25 cellular contexts compared by ENCODE assay signal in genomic region chr3:13455644-13456043, GRCh38. TPM values are rescaled to one million over a fixed set of nuclear protein-coding genes. Genes with fewer than 3 reads are reported as not detected.
DNase-seq lines count a peak whose midpoint lies in the region; ATAC-seq, FAIRE-seq and TF ChIP-seq lines count a peak whose summit lies in the region.
"Had no signal": no experiment of that assay in that cellular context is flagged by ENCODE, and none has a peak within 500 bp of the region (broad histone marks: within the 10 kb centered on the region; RNA-seq: fewer than 3 reads in every experiment).

No MANE protein-coding gene starts in this region.

- no peaks in the 10 kb centered on the region for H3K36me3 ChIP-seq in mammary epithelial cell (ENCODE audit: insufficient read depth, low read length)
- H3K36me3 ChIP-seq in keratinocyte (ENCODE audit: control insufficient read depth in 2 of 2, extremely low read depth in 1 of 2, insufficient read depth in 2 of 2, low read length in 2 of 2) = no peaks in the 10 kb centered on the region
- H3K36me3 ChIP-seq: BLaER1, SJCRH30 had no signal

- no TSS peak for BruUV-seq in mammary epithelial cell (replicated peaks; lab: Mats Ljungman, UMichigan)

- H3K4me1 ChIP-seq in mammary epithelial cell (ENCODE audit: insufficient read depth, low read length) (peaks cover 10% of the 10 kb centered on the region), keratinocyte (ENCODE audit: control insufficient read depth, extremely low read depth, insufficient read depth, low read length) (peaks cover 11% of the 10 kb centered on the region)

- peaks cover 2% of the 10 kb centered on the region for H3K9me1 ChIP-seq in keratinocyte (ENCODE audit: control insufficient read depth, extremely low read depth, insufficient read depth, low read length)

- no peak for TF ChIP-seq CTCF in RWPE1 (conservative IDR thresholded peaks at IDR 0.05; ENCODE audit: low read depth)
- no peak for TF ChIP-seq CTCF in mammary epithelial cell (conservative IDR thresholded peaks at IDR 0.05 in 1 of 2, IDR thresholded peaks at IDR 0.05 in 1 of 2; ENCODE audit: extremely low read depth in 1 of 2, insufficient read depth in 1 of 2, low read depth in 1 of 2, low read length in 2 of 2)
- TF ChIP-seq CTCF in keratinocyte (optimal IDR thresholded peaks at IDR 0.05 in 1 of 3, IDR thresholded peaks at IDR 0.05 in 1 of 3, conservative IDR thresholded peaks at IDR 0.05 in 1 of 3; ENCODE audit: extremely low read depth in 1 of 3, insufficient read depth in 2 of 3, low read length in 3 of 3) = no peak

- POLR2A ChIA-PET in RWPE1 (lab: Yijun Ruan, JAX; ENCODE audit: low non-redundant PET) = no interaction called here

- ATAC-seq in HG03095 (IDR thresholded peaks at IDR 0.05; ENCODE audit: unreplicated experiment) (no peak), Right ventricle myocardium superior (ENCODE audit: poor library complexity) (no peak)
- ATAC-seq: GM23338 had no signal

- no peak for FAIRE-seq in keratinocyte (lab: Jason Lieb, UNC)
- FAIRE-seq: A204.1, GM12892, GM18507, HTR-8/SVneo had no signal

- H2AFZ ChIP-seq in mammary epithelial cell (ENCODE audit: low read depth, low read length) (peak overlapping the region; percentile 65), keratinocyte (ENCODE audit: control insufficient read depth, low read length) (peak overlapping the region; percentile 91)
- H2AFZ ChIP-seq: GM23338, PC-9 had no signal

- CTCF ChIA-PET in RWPE1 (lab: Yijun Ruan, JAX) = no interaction called here
- CTCF ChIA-PET in mammary epithelial cell (lab: Charles Lee; ENCODE audit: low non-redundant PET) = interaction anchor here (0.5 to 0.8 kb wide), 2 partner anchors 24 to 42 kb away, joined by 3 to 16 read pairs; no protein-coding TSS in a partner anchor

- 89% methylated on average over 6 of the region's 6 CpGs for WGBS in mammary epithelial cell (ENCODE audit: low coverage, missing lambda C conversion rate)

- no peak overlapping the region for H3K4me3 ChIP-seq in mammary epithelial cell (replicated peaks in 1 of 3; ENCODE audit: insufficient read depth in 1 of 3, low read depth in 2 of 3, low read length in 3 of 3)
- H3K4me3 ChIP-seq in keratinocyte (ENCODE audit: control insufficient read depth in 2 of 3, extremely low read depth in 1 of 3, insufficient read depth in 2 of 3, low read depth in 1 of 3, low read length in 3 of 3) = peak overlapping the region in 1 of 3 experiments; percentile 13
- H3K4me3 ChIP-seq: BLaER1, GM23338, PC-9, SJCRH30 had no signal

- peak; percentile 15 for DNase-seq in EH (ENCODE audit: low read depth)
- DNase-seq in RWPE1 (ENCODE audit: low spot score) = no peak
- DNase-seq in mammary epithelial cell = no peak
- no peak for DNase-seq in keratinocyte (ENCODE audit: low read depth, low spot score)
- no peak for DNase-seq in activated CD8-positive, alpha-beta memory T cell treated with anti-CD3 and anti-CD28 coated beads, Interleukin-2, amount 50 U/mL, for 4 hours
- no peak for DNase-seq in kidney glomerular epithelial cell (lab: John Stamatoyannopoulos, UW)
- no peak for DNase-seq in Right ventricle myocardium superior
- DNase-seq: CD4-positive, alpha-beta memory T cell; DMS153; NCI-H1417; NCI-H187; NCI-H2107; NCI-H2227 treated with DMSO at 0.1 percent for 48 hours; NCI-H510A treated with DMSO at 0.1 percent for 48 hours; NCI-H82; SW 1271 had no signal

- H3K27me3 ChIP-seq in mammary epithelial cell (ENCODE audit: insufficient read depth, low read length) (no peaks in the 10 kb centered on the region), keratinocyte (ENCODE audit: control insufficient read depth, extremely low read depth, insufficient read depth, low read length) (no peaks in the 10 kb centered on the region)
- H3K27me3 ChIP-seq: BLaER1, SJCRH30 had no signal

- intact Hi-C loops in mammary epithelial cell (cut with micrococcal nuclease) (no loop called here), Right ventricle myocardium superior (cut with DNase I) (no loop called here)

- in situ Hi-C loops in mammary epithelial cell (cut with MboI; ENCODE audit: low sequenced_read_pairs in 2 of 2) = loop anchor here in 1 of 2 donors (10.0 kb wide), 1 partner anchor 371 kb away; no protein-coding TSS in a partner anchor

- peak overlapping the region; percentile 67 for H3K27ac ChIP-seq in RWPE1
- H3K27ac ChIP-seq in mammary epithelial cell (ENCODE audit: insufficient read depth, low read depth, low read length) = peak overlapping the region; percentile 16
- peak overlapping the region; percentile 66 for H3K27ac ChIP-seq in keratinocyte (ENCODE audit: control insufficient read depth, insufficient read depth, low read length)
- H3K27ac ChIP-seq: BLaER1, PC-9, SJCRH30 had no signal

- peak overlapping the region; percentile 67 for H3K4me2 ChIP-seq in mammary epithelial cell (ENCODE audit: insufficient read depth, low read depth, low read length)
- H3K4me2 ChIP-seq in keratinocyte (ENCODE audit: control insufficient read depth, extremely low read depth, insufficient read depth, low read depth, low read length) = peak overlapping the region; percentile 63
- H3K4me2 ChIP-seq: BLaER1, GM23338 had no signal

- H3K79me2 ChIP-seq in mammary epithelial cell (ENCODE audit: insufficient read depth, low read length) = no peaks in the 10 kb centered on the region
- no peaks in the 10 kb centered on the region for H3K79me2 ChIP-seq in keratinocyte (ENCODE audit: control insufficient read depth, insufficient read depth, low read length)

- H3K9me3 ChIP-seq in mammary epithelial cell (replicated peaks; ENCODE audit: insufficient read depth, low read length) (no peaks in the 10 kb centered on the region), keratinocyte (ENCODE audit: control insufficient read depth, low read depth, low read length) (no peaks in the 10 kb centered on the region)
- H3K9me3 ChIP-seq: BLaER1, SJCRH30 had no signal

- dilution Hi-C loops in mammary epithelial cell (cut with HindIII; ENCODE audit: low sequenced_read_pairs) = no loop called here
- dilution Hi-C loops in keratinocyte (cut with MboI; ENCODE audit: extremely low pct_ligation_motif_present, low sequenced_read_pairs) = no loop called here

- H4K20me1 ChIP-seq in mammary epithelial cell (ENCODE audit: insufficient read depth, low read length) (no peaks in the 10 kb centered on the region), keratinocyte (ENCODE audit: control insufficient read depth, extremely low read depth, insufficient read depth, low read length) (no peaks in the 10 kb centered on the region)
- H4K20me1 ChIP-seq: BLaER1 had no signal

- H3K9ac ChIP-seq in mammary epithelial cell (ENCODE audit: insufficient read depth, low read length) (no peak overlapping the region), keratinocyte (ENCODE audit: control insufficient read depth, extremely low read depth, insufficient read depth, low read length) (peak overlapping the region; percentile 35)
- H3K9ac ChIP-seq: BLaER1 had no signal

RNA-seq across cellular contexts. Expression of gene HDAC11, which starts 24.5 kb away (rescaled TPM):
- total RNA-seq in mammary epithelial cell (10 to 100 TPM; 17.2 to 17.7 TPM), Right ventricle myocardium superior (40.7 TPM)
- polyA plus RNA-seq in mammary epithelial cell (8.5 TPM), keratinocyte (9.8 to 16.6 TPM (median 12.6 TPM) in 3 replicates)
- polyA minus RNA-seq in mammary epithelial cell (7.9 TPM), keratinocyte (6.7 to 18.3 TPM (median 9.3 TPM) in 3 replicates)
- 2.7 TPM for polyA plus RNA-seq in keratinocyte (2011; ENCODE audit: low read depth)
- 9.8 and 17.3 TPM in 2 replicates for polyA plus RNA-seq in keratinocyte (2011; cell fraction: cytosol; rRNA removed)
- 12.8 and 15.6 TPM in 2 replicates for polyA plus RNA-seq in keratinocyte (2011; cell fraction: nucleus; rRNA removed)
- 13.6 and 18.2 TPM in 2 replicates for polyA plus RNA-seq in keratinocyte (2012; ENCODE audit: low replicate concordance)
- 18.4 TPM for polyA minus RNA-seq in keratinocyte (2011; cell fraction: cytosol; rRNA and poly(A)+ RNA removed)
- polyA minus RNA-seq in keratinocyte (2011; cell fraction: nucleus; rRNA and poly(A)+ RNA removed) = 6.1 and 8.8 TPM in 2 replicates

RNA-seq across cellular contexts. Expression of gene NUP210, which starts 35.5 kb away (rescaled TPM):
- total RNA-seq in mammary epithelial cell (under 1 TPM; 0.14 to 0.83 TPM), Right ventricle myocardium superior (2.7 TPM)
- polyA plus RNA-seq in mammary epithelial cell (0.10 TPM), keratinocyte (0.01 to 0.05 TPM (median 0.03 TPM) in 3 replicates)
- polyA minus RNA-seq in mammary epithelial cell (not detected), keratinocyte (0.10 to 0.13 TPM in 2 of 3 replicates, not detected in the other)
- 0.04 TPM for polyA plus RNA-seq in keratinocyte (2011; ENCODE audit: low read depth)
- 0.01 TPM in 1 of 2 replicates, not detected in the other for polyA plus RNA-seq in keratinocyte (2011; cell fraction: cytosol; rRNA removed)
- polyA plus RNA-seq in keratinocyte (2011; cell fraction: nucleus; rRNA removed) = 0.03 and 0.04 TPM in 2 replicates
- polyA plus RNA-seq in keratinocyte (2012; ENCODE audit: low replicate concordance) = 0.04 TPM in 1 of 2 replicates, not detected in the other
- polyA minus RNA-seq in keratinocyte (2011; cell fraction: cytosol; rRNA and poly(A)+ RNA removed) = 1.2 TPM
- polyA minus RNA-seq in keratinocyte (2011; cell fraction: nucleus; rRNA and poly(A)+ RNA removed) = 0.11 and 0.23 TPM in 2 replicates

Comparison
In these comparisons a context has a peak if more than half of its experiments do, and no peak if none do; other contexts are left out.
1. H3K27ac ChIP-seq: peak in every context shown above with its lines; median percentile 67 in RWPE1; 66 in keratinocyte; 16 in mammary epithelial cell.